ENCODE assay signal across 10 cellular contexts in the genomic region with DNA sequence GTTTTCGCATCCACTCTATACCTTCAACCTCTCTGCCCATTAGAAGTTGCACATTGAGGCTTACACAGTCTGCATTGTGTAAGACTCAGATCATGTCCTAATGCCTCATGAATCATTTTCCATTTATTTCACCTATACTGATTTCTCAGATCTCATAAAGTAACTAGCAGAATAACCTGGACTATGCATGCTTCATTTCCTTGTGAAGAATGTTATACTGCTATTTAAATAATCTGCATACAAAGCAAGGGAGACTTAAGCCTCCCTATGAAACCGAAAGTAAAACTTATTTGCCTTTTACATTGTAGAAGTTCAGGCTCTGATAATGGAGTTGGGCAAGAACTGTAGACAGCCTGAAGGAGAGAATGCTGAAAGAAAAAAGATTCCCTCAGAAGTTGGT.
A peak's percentile ranks its signal among the peaks of the same experiment; 100 is the strongest.
DNase-seq lines count a peak whose midpoint lies in the region; ATAC-seq and TF ChIP-seq lines count a peak whose summit lies in the region.
"Had no signal": no experiment of that assay in that cellular context is flagged by ENCODE, and none has a peak within 500 bp of the region (broad histone marks: within the 10 kb centered on the region; RNA-seq: fewer than 3 reads in every experiment).

No MANE protein-coding gene starts in this region.

- POLR2A ChIA-PET in CD4-positive, alpha-beta memory T cell (lab: Charles Lee; ENCODE audit: partially characterized antibody), result no interaction called here
- POLR2A ChIA-PET in naive thymus-derived CD8-positive, alpha-beta T cell (lab: Charles Lee), result no interaction called here

- H3K27me3 Mint-ChIP-seq in CD4-positive, alpha-beta memory T cell, result no peaks in the 10 kb centered on the region
- H3K27me3 Mint-ChIP-seq in naive thymus-derived CD8-positive, alpha-beta T cell, result no peaks in the 10 kb centered on the region

- ATAC-seq in naive thymus-derived CD8-positive, alpha-beta T cell, result no peak

- H3K4me1 ChIP-seq in CD4-positive, alpha-beta memory T cell (ENCODE audit: insufficient read depth, low read length), result no peaks in the 10 kb centered on the region

- CTCF ChIA-PET in CD4-positive, alpha-beta memory T cell (lab: Charles Lee; ENCODE audit: partially characterized antibody), result no interaction called here

- H3K27me3 ChIP-seq in CD4-positive, alpha-beta memory T cell (ENCODE audit: insufficient read depth, low read length), result no peaks in the 10 kb centered on the region

- no peak overlapping the region for H3K27ac ChIP-seq in CD4-positive, alpha-beta memory T cell (ENCODE audit: low read depth, low read length)
- H3K27ac ChIP-seq in coronary artery, result no peak overlapping the region

- H3K27ac Mint-ChIP-seq in CD4-positive, alpha-beta memory T cell, result peak overlapping the region in 5 of 7 donors; percentile 4 to 74 (median 15)
- H3K27ac Mint-ChIP-seq in naive thymus-derived CD8-positive, alpha-beta T cell, result no peak overlapping the region

- H3K4me1 Mint-ChIP-seq in CD4-positive, alpha-beta memory T cell, result peaks cover 17 to 38% (median 25%) of the 10 kb centered on the region in 4 donors
- peaks cover 9 to 24% (median 18%) of the 10 kb centered on the region in 4 donors for H3K4me1 Mint-ChIP-seq in naive thymus-derived CD8-positive, alpha-beta T cell

- peak in 1 of 5 donors; percentile 5 for DNase-seq in CD4-positive, alpha-beta memory T cell
- peak; percentile 8 for DNase-seq in NAMALWA (ENCODE audit: low spot score)
- no peak for DNase-seq in coronary artery (ENCODE audit: low spot score)
- peak in 3 of 10 donors; percentile 1 to 5 (median 2) for DNase-seq in naive thymus-derived CD8-positive, alpha-beta T cell
- DNase-seq in NOMO-1 treated with dmso at 0.1 percent for 144 hours (lab: John Stamatoyannopoulos, UW; ENCODE audit: unreplicated experiment), result no peak
- DNase-seq in activated CD4-positive, CD25-positive, alpha-beta regulatory T cell (lab: John Stamatoyannopoulos, UW), result no peak
- DNase-seq in activated gamma-delta T cell treated with Interleukin-2 at 50 U/mL for 16 hours, result no peak
- DNase-seq in NCI-H748 treated with DMSO at 0.1 percent for 48 hours (lab: John Stamatoyannopoulos, UW), result no peak
- DNase-seq: NCI-H2029; stimulated activated CD4-positive, alpha-beta T cell treated with anti-CD3 and anti-CD28 coated beads, Interleukin-2, amount 100 ng/mL, for 48 hours had no signal

- no peak for TF ChIP-seq CTCF in coronary artery (IDR thresholded peaks at IDR 0.05)

- H3K4me3 Mint-ChIP-seq in CD4-positive, alpha-beta memory T cell, result peak overlapping the region; percentile 50 to 83 (median 74)
- H3K4me3 Mint-ChIP-seq in naive thymus-derived CD8-positive, alpha-beta T cell, result peak overlapping the region in 9 of 10 donors; percentile 5 to 61 (median 50)

- H3K4me3 ChIP-seq in CD4-positive, alpha-beta memory T cell (ENCODE audit: low read length in 2 of 2), result peak overlapping the region; percentile 26 to 39
- H3K4me3 ChIP-seq in coronary artery, result peak overlapping the region; percentile 26

- H3K9me3 ChIP-seq in CD4-positive, alpha-beta memory T cell (ENCODE audit: control insufficient read depth in 1 of 2, low read length in 2 of 2), result no peaks in the 10 kb centered on the region

- H3K36me3 Mint-ChIP-seq in CD4-positive, alpha-beta memory T cell, result no peaks in the 10 kb centered on the region
- no peaks in the 10 kb centered on the region for H3K36me3 Mint-ChIP-seq in naive thymus-derived CD8-positive, alpha-beta T cell

- H3K9me3 Mint-ChIP-seq in CD4-positive, alpha-beta memory T cell, result peaks cover 0 to 3% (median 0%) of the 10 kb centered on the region in 8 donors
- H3K9me3 Mint-ChIP-seq in naive thymus-derived CD8-positive, alpha-beta T cell, result peaks cover 0 to 10% (median 0%) of the 10 kb centered on the region in 9 donors

- intact Hi-C loops in CD4-positive, alpha-beta memory T cell (cut with micrococcal nuclease), result no loop called here

- H3K36me3 ChIP-seq in CD4-positive, alpha-beta memory T cell (ENCODE audit: insufficient read depth, low read length), result no peaks in the 10 kb centered on the region

Comparison
In these comparisons a context has a peak if more than half of its experiments do, and no peak if none do; other contexts are left out.
1. H3K27ac Mint-ChIP-seq: peak in CD4-positive, alpha-beta memory T cell (5 of 7); none in naive thymus-derived CD8-positive, alpha-beta T cell (0 of 10).